In the genomic region with DNA sequence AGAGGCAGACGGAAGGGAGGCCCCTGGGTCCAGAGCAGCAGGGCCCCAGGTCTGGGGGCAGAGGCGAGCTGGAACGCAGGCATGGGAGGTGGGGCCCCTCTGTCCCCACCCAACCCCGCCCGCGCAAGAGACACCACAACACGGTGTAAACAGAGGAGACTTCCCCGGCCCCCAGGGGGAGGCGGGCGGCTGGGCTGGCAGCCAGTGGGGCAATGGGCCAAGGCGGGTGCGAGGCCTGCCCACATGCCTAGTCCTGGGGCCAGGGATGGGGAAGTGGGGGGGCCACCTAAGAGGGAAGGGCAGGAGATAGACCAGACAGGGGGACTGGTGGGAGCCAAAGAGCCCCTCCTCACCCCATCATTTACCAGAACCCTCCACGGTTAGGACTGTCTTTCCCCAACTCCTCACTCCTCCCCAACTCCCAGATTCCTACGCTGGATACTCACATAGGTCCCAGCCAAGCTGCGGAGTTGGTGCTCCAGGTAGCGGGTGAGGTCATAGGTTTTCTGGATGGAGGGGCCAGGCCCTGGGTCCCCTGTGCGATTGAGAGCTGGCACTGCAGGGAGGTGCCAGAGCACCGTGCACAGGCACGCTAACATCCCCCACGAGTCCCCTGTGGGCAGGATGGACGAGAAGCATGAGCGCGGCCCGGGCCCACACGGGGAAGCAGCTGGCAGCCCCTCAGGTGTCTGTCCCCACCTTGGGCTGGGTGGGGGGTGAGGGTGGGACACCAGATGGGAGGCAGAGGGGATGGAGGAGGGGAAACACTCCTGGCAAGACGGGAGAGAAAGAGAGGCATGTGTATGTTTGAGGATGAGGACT, we compare ENCODE assay signal across 11 cellular contexts. TPM values are rescaled to one million over a fixed set of nuclear protein-coding genes. Genes with fewer than 3 reads are reported as not detected.
DNase-seq lines count a peak whose midpoint lies in the region; ATAC-seq, FAIRE-seq and TF ChIP-seq lines count a peak whose summit lies in the region.
"Had no signal": no experiment of that assay in that cellular context is flagged by ENCODE, and none has a peak within 500 bp of the region (broad histone marks: within the 10 kb centered on the region; RNA-seq: fewer than 3 reads in every experiment).

No MANE protein-coding gene starts in this region.

- FAIRE-seq in K562 (lab: Jason Lieb, UNC) = no peak

- peaks cover 19% of the 10 kb centered on the region; the same call in 1 of the 3 replicates for H3K79me2 ChIP-seq in K562 (ENCODE audit: control insufficient read depth, insufficient read depth, low read length)

- no peak for TF ChIP-seq CTCF in HEK293 (tag by site-specific recombination; IDR thresholded peaks at IDR 0.05)
- no peak for TF ChIP-seq CTCF in K562 (IDR thresholded peaks at IDR 0.05 in 2 of 3, conservative IDR thresholded peaks at IDR 0.05 in 1 of 3; ENCODE audit: insufficient read depth in 2 of 3, low read depth in 1 of 3, low read length in 3 of 3)

- H3K4me1 ChIP-seq in HEK293 (ENCODE audit: control insufficient read depth, insufficient read depth, low read length) = no peaks in the 10 kb centered on the region; the same call in 1 of the 2 replicates
- H3K4me1 ChIP-seq in K562 (replicated peaks in 1 of 2; ENCODE audit: control insufficient read depth in 2 of 2, insufficient read depth in 2 of 2, low read length in 2 of 2) = peaks cover 28 to 60% of the 10 kb centered on the region in 2 experiments

- intact Hi-C loops in K562 (cut with micrococcal nuclease) = no loop called here
- intact Hi-C loops in left colon (cut with DNase I, micrococcal nuclease) = no loop called here

- no peak overlapping the region for H3K27ac ChIP-seq in HEK293 (ENCODE audit: extremely low read depth, low read depth, low read length)
- no peak overlapping the region for H3K27ac ChIP-seq in K562 (ENCODE audit: extremely low read depth, low read depth, low read length)
- H3K27ac ChIP-seq: SJCRH30 had no signal

- no peaks in the 10 kb centered on the region for H4K20me1 ChIP-seq in K562 (replicated peaks; ENCODE audit: control insufficient read depth, insufficient read depth, low read length)

- BruUV-seq in K562 (replicated peaks; lab: Mats Ljungman, UMichigan) = no TSS peak

- peak in 2 of 4 experiments; percentile 46 to 55 for DNase-seq in K562 (ENCODE audit: extremely low read depth in 1 of 4, low spot score in 3 of 4)
- DNase-seq in left colon = no peak
- no peak for DNase-seq in A172 (ENCODE audit: low spot score)
- DNase-seq: kidney glomerular epithelial cell, NCI-H526, SJCRH30 had no signal

- no peaks in the 10 kb centered on the region for H3K9me3 Mint-ChIP-seq in stimulated activated memory B cell treated with anti-CD40 and anti-IgM and Interleukin-4, amounts not matched to agents 10 μg/mL and 1 μg/mL and 100 μg/mL, for 72 hours

- ATAC-seq in K562 = no peak
- peak; percentile 12 for ATAC-seq in left colon
- no peak for ATAC-seq in stimulated activated memory B cell treated with anti-CD40 and anti-IgM and Interleukin-4, amounts not matched to agents 10 μg/mL and 1 μg/mL and 100 μg/mL, for 72 hours
- no peak for ATAC-seq in GM19035 (IDR thresholded peaks at IDR 0.05; ENCODE audit: unreplicated experiment)
- no peak for ATAC-seq in esophagus mucosa
- no peak for ATAC-seq in GM19395 (IDR thresholded peaks at IDR 0.05; ENCODE audit: unreplicated experiment)

- TF ChIP-seq EP300 in K562 (IDR thresholded peaks at IDR 0.05; ENCODE audit: low read length) = no peak

- H2AFZ ChIP-seq in K562 (ENCODE audit: low read depth, low read length) = no peak overlapping the region

- no peak overlapping the region for H3K4me2 ChIP-seq in K562 (ENCODE audit: insufficient read depth, low read length)

- peaks cover 47% of the 10 kb centered on the region for H3K36me3 Mint-ChIP-seq in stimulated activated memory B cell treated with anti-CD40 and anti-IgM and Interleukin-4, amounts not matched to agents 10 μg/mL and 1 μg/mL and 100 μg/mL, for 72 hours

- H3K4me3 ChIP-seq in HEK293 (ENCODE audit: low read depth, low read length) = no peak overlapping the region
- H3K4me3 ChIP-seq in K562 = no peak overlapping the region
- H3K4me3 ChIP-seq: SJCRH30 had no signal

- POLR2A ChIA-PET in HEK293 (lab: Yijun Ruan, JAX) = interaction anchor here (0.6 to 1.3 kb wide), 2 partner anchors 12 to 23 kb away, joined by 4 to 6 read pairs; no protein-coding TSS in a partner anchor
- POLR2A ChIA-PET in K562 (lab: Yijun Ruan, JAX) = interaction anchor here (0.8 to 1.0 kb wide), 2 partner anchors 10 kb away, joined by 3 read pairs; no protein-coding TSS in a partner anchor

- peak overlapping the region in 1 of 2 experiments; percentile 61; a peak in 1 of 4 replicates for H3K9ac ChIP-seq in K562 (ENCODE audit: insufficient read depth in 1 of 2, low read depth in 2 of 2, low read length in 2 of 2)

- no peak for TF ChIP-seq RAD21 in K562 (CRISPR knock-in tag; conservative IDR thresholded peaks at IDR 0.05 in 1 of 2, IDR thresholded peaks at IDR 0.05 in 1 of 2)

- no peaks in the 10 kb centered on the region for H3K9me3 ChIP-seq in HEK293 (ENCODE audit: control insufficient read depth, insufficient read depth, low read depth, low read length)
- no peaks in the 10 kb centered on the region for H3K9me3 ChIP-seq in K562 (replicated peaks; ENCODE audit: control insufficient read depth, insufficient read depth, low read depth, low read length)
- H3K9me3 ChIP-seq: SJCRH30 had no signal

- peak overlapping the region; percentile 64 for H3K27ac Mint-ChIP-seq in stimulated activated memory B cell treated with anti-CD40 and anti-IgM and Interleukin-4, amounts not matched to agents 10 μg/mL and 1 μg/mL and 100 μg/mL, for 72 hours

- H3K27me3 ChIP-seq in K562 (ENCODE audit: control insufficient read depth in 2 of 2, insufficient read depth in 2 of 2, low read length in 2 of 2) = no peaks in the 10 kb centered on the region
- H3K27me3 ChIP-seq: SJCRH30 had no signal

- in situ Hi-C loops in K562 (cut with MboI) = no loop called here

- TF ChIP-seq POLR2A in K562 (conservative IDR thresholded peaks at IDR 0.05) = no peak

- H3K36me3 ChIP-seq in HEK293 (ENCODE audit: control insufficient read depth in 2 of 2, insufficient read depth in 1 of 2, low read length in 2 of 2) = no peaks in the 10 kb centered on the region
- H3K36me3 ChIP-seq in K562 (ENCODE audit: control insufficient read depth, insufficient read depth, low read length) = peaks cover 5% of the 10 kb centered on the region; the same call in 1 of the 3 replicates

- H3K4me3 Mint-ChIP-seq in stimulated activated memory B cell treated with anti-CD40 and anti-IgM and Interleukin-4, amounts not matched to agents 10 μg/mL and 1 μg/mL and 100 μg/mL, for 72 hours = peak overlapping the region; percentile 19

- H3K27me3 Mint-ChIP-seq in stimulated activated memory B cell treated with anti-CD40 and anti-IgM and Interleukin-4, amounts not matched to agents 10 μg/mL and 1 μg/mL and 100 μg/mL, for 72 hours = no peaks in the 10 kb centered on the region

- 67% methylated on average over 20 of the region's 26 CpGs for WGBS in K562 (ENCODE audit: insufficient coverage, low coverage, missing lambda C conversion rate)

- CTCF ChIA-PET in HEK293 (lab: Yijun Ruan, JAX) = interaction anchor here (0.7 to 30.4 kb wide), 6 partner anchors 10 to 595 kb away, joined by 3 to 898 read pairs (median 10); a partner anchor contains a TSS
- CTCF ChIA-PET in K562 (lab: Yijun Ruan, JAX; ENCODE audit: low intra/inter-chr PET ratio) = no interaction called here

- no peaks in the 10 kb centered on the region for H3K9me1 ChIP-seq in K562 (ENCODE audit: control insufficient read depth, insufficient read depth, low read length)

- peaks cover 93% of the 10 kb centered on the region for H3K4me1 Mint-ChIP-seq in stimulated activated memory B cell treated with anti-CD40 and anti-IgM and Interleukin-4, amounts not matched to agents 10 μg/mL and 1 μg/mL and 100 μg/mL, for 72 hours

RNA-seq across cellular contexts. Expression of a gene that starts 6.2 kb away (rescaled TPM):
- 4.3 and 8.4 TPM in 2 replicates for total RNA-seq in K562 (2011; cell fraction: chromatin; rRNA removed; ENCODE audit: low replicate concordance)
- total RNA-seq in K562 (2011; cell fraction: nucleolus; rRNA removed) = 3.4 and 5.3 TPM in 2 replicates
- 3.7 and 8.0 TPM in 2 replicates for total RNA-seq in K562 (2011; cell fraction: nucleoplasm; rRNA removed)
- total RNA-seq in K562 (2014; rRNA removed) = 2.4 and 3.2 TPM in 2 replicates
- 1.1 and 1.2 TPM in 2 replicates for total RNA-seq in K562 (2014; rRNA removed; fragmentation: Illumina TruSeq; extraction: Trizol)
- 1.9 and 2.0 TPM in 2 replicates for total RNA-seq in K562 (2015; rRNA removed; fragmentation: Illumina TruSeq; extraction: Trizol)
- 3.6 and 4.3 TPM in 2 replicates for total RNA-seq in K562 (2021)
- 3.0 and 4.1 TPM in 2 replicates for polyA plus RNA-seq in K562 (2011; rRNA removed)
- polyA plus RNA-seq in K562 (2011; cell fraction: cytosol; rRNA removed) = 5.7 and 8.8 TPM in 2 replicates
- polyA plus RNA-seq in K562 (2011; cell fraction: nucleus; rRNA removed) = 9.3 and 20.8 TPM in 2 replicates
- polyA plus RNA-seq in K562 (2012) = 2.9 and 5.3 TPM in 2 replicates
- 3.1 and 3.6 TPM in 2 replicates for polyA plus RNA-seq in K562 (2014; fragmentation: Illumina TruSeq; extraction: Trizol)
- under 1 TPM; 0.49 to 0.80 TPM for polyA plus RNA-seq in K562 (2014; fragmentation: Nextera tagmentation; extraction: Ambion mirVana)
- polyA plus RNA-seq in K562 (2014; rRNA removed) = 3.8 and 5.8 TPM in 2 replicates
- polyA minus RNA-seq in K562 (2011; rRNA and poly(A)+ RNA removed) = 0.78 and 2.1 TPM in 2 replicates
- polyA minus RNA-seq in K562 (2011; cell fraction: cytosol; rRNA and poly(A)+ RNA removed) = 2.4 and 4.2 TPM in 2 replicates
- polyA minus RNA-seq in K562 (2011; cell fraction: nucleus; rRNA and poly(A)+ RNA removed) = 1.7 and 1.8 TPM in 2 replicates
- 1 to 10 TPM; 2.2 to 2.4 TPM for total RNA-seq in left colon
- total RNA-seq in A172 (2014; rRNA removed; shearing (Covaris generic)) = 7.5 and 8.1 TPM in 2 replicates
- 1.6 TPM for total RNA-seq in esophagus mucosa

RNA-seq across cellular contexts. Expression of a gene that starts 13.9 kb away (rescaled TPM):
- 26.2 and 67.4 TPM in 2 replicates for total RNA-seq in K562 (2011; cell fraction: chromatin; rRNA removed; ENCODE audit: low replicate concordance)
- total RNA-seq in K562 (2011; cell fraction: nucleolus; rRNA removed) = 64.6 and 81.5 TPM in 2 replicates
- 46.1 and 55.9 TPM in 2 replicates for total RNA-seq in K562 (2011; cell fraction: nucleoplasm; rRNA removed)
- total RNA-seq in K562 (2014; rRNA removed) (53.6 and 56.2 TPM in 2 replicates), K562 (2014; rRNA removed; fragmentation: Illumina TruSeq; extraction: Trizol) (8.3 and 9.9 TPM in 2 replicates), K562 (2015; rRNA removed; fragmentation: Illumina TruSeq; extraction: Trizol) (18.3 and 18.7 TPM in 2 replicates), K562 (2021) (32.7 and 42.1 TPM in 2 replicates), left colon (100 to 1,000 TPM; 237 to 262 TPM), esophagus mucosa (61.7 TPM)
- polyA plus RNA-seq in K562 (2011; rRNA removed) (39.4 and 42.2 TPM in 2 replicates), K562 (2014; fragmentation: Illumina TruSeq; extraction: Trizol) (10.6 and 25.7 TPM in 2 replicates), K562 (2014; fragmentation: Nextera tagmentation; extraction: Ambion mirVana) (1 to 10 TPM; 5.8 to 6.1 TPM), K562 (2014; rRNA removed) (64.5 and 69.7 TPM in 2 replicates)
- polyA plus RNA-seq in K562 (2011; cell fraction: cytosol; rRNA removed) = 73.0 and 175 TPM in 2 replicates
- polyA plus RNA-seq in K562 (2011; cell fraction: nucleus; rRNA removed) = 55.9 and 110 TPM in 2 replicates
- polyA plus RNA-seq in K562 (2012) = 66.3 and 137 TPM in 2 replicates
- polyA minus RNA-seq in K562 (2011; rRNA and poly(A)+ RNA removed) = 6.7 and 10.2 TPM in 2 replicates
- polyA minus RNA-seq in K562 (2011; cell fraction: cytosol; rRNA and poly(A)+ RNA removed) = 21.3 and 21.8 TPM in 2 replicates
- polyA minus RNA-seq in K562 (2011; cell fraction: nucleus; rRNA and poly(A)+ RNA removed) = 27.2 and 29.6 TPM in 2 replicates
- total RNA-seq in A172 (2014; rRNA removed; shearing (Covaris generic)) = 75.8 and 96.0 TPM in 2 replicates

RNA-seq across cellular contexts. Expression of a gene that starts 24.6 kb away (rescaled TPM):
- 59.7 and 169 TPM in 2 replicates for total RNA-seq in K562 (2011; cell fraction: chromatin; rRNA removed; ENCODE audit: low replicate concordance)
- 116 and 126 TPM in 2 replicates for total RNA-seq in K562 (2011; cell fraction: nucleolus; rRNA removed)
- 63.0 and 77.4 TPM in 2 replicates for total RNA-seq in K562 (2011; cell fraction: nucleoplasm; rRNA removed)
- total RNA-seq in K562 (2014; rRNA removed) (17.1 and 25.1 TPM in 2 replicates), K562 (2014; rRNA removed; fragmentation: Illumina TruSeq; extraction: Trizol) (5.7 and 6.7 TPM in 2 replicates), K562 (2015; rRNA removed; fragmentation: Illumina TruSeq; extraction: Trizol) (15.3 and 16.1 TPM in 2 replicates), K562 (2021) (33.3 and 41.2 TPM in 2 replicates), left colon (10 to 100 TPM; 27.4 to 40.6 TPM), esophagus mucosa (15.3 TPM)
- polyA plus RNA-seq in K562 (2011; rRNA removed) (16.0 and 30.7 TPM in 2 replicates), K562 (2014; fragmentation: Illumina TruSeq; extraction: Trizol) (27.3 and 29.2 TPM in 2 replicates), K562 (2014; fragmentation: Nextera tagmentation; extraction: Ambion mirVana) (1 to 10 TPM; 1.4 to 1.5 TPM), K562 (2014; rRNA removed) (35.9 and 39.7 TPM in 2 replicates)
- polyA plus RNA-seq in K562 (2011; cell fraction: cytosol; rRNA removed) = 23.8 and 34.6 TPM in 2 replicates
- polyA plus RNA-seq in K562 (2011; cell fraction: nucleus; rRNA removed) = 98.1 and 127 TPM in 2 replicates
- polyA plus RNA-seq in K562 (2012) = 33.0 and 38.6 TPM in 2 replicates
- 5.2 and 7.3 TPM in 2 replicates for polyA minus RNA-seq in K562 (2011; rRNA and poly(A)+ RNA removed)
- polyA minus RNA-seq in K562 (2011; cell fraction: cytosol; rRNA and poly(A)+ RNA removed) = 15.1 and 20.2 TPM in 2 replicates
- polyA minus RNA-seq in K562 (2011; cell fraction: nucleus; rRNA and poly(A)+ RNA removed) = 22.5 and 24.4 TPM in 2 replicates
- 6.2 and 15.0 TPM in 2 replicates for total RNA-seq in A172 (2014; rRNA removed; shearing (Covaris generic))

RNA-seq across cellular contexts. Expression of a gene that starts 34.4 kb away (rescaled TPM):
- total RNA-seq in K562 (2011; cell fraction: chromatin; rRNA removed; ENCODE audit: low replicate concordance) = 37.0 and 127 TPM in 2 replicates
- total RNA-seq in K562 (2011; cell fraction: nucleolus; rRNA removed) = 133 and 148 TPM in 2 replicates
- total RNA-seq in K562 (2011; cell fraction: nucleoplasm; rRNA removed) = 56.8 and 75.5 TPM in 2 replicates
- total RNA-seq in K562 (2014; rRNA removed) = 228 and 302 TPM in 2 replicates
- 104 and 122 TPM in 2 replicates for total RNA-seq in K562 (2014; rRNA removed; fragmentation: Illumina TruSeq; extraction: Trizol)
- total RNA-seq in K562 (2015; rRNA removed; fragmentation: Illumina TruSeq; extraction: Trizol) = 188 and 200 TPM in 2 replicates
- total RNA-seq in K562 (2021) = 235 and 242 TPM in 2 replicates
- 167 and 176 TPM in 2 replicates for polyA plus RNA-seq in K562 (2011; rRNA removed)
- 324 and 501 TPM in 2 replicates for polyA plus RNA-seq in K562 (2011; cell fraction: cytosol; rRNA removed)
- polyA plus RNA-seq in K562 (2011; cell fraction: nucleus; rRNA removed) = 128 and 201 TPM in 2 replicates
- polyA plus RNA-seq in K562 (2012) = 225 and 287 TPM in 2 replicates
- 205 and 253 TPM in 2 replicates for polyA plus RNA-seq in K562 (2014; fragmentation: Illumina TruSeq; extraction: Trizol)
- polyA plus RNA-seq in K562 (2014; fragmentation: Nextera tagmentation; extraction: Ambion mirVana) = 10 to 100 TPM; 18.2 to 51.4 TPM
- 191 and 208 TPM in 2 replicates for polyA plus RNA-seq in K562 (2014; rRNA removed)
- polyA minus RNA-seq in K562 (2011; rRNA and poly(A)+ RNA removed) = 80.8 and 116 TPM in 2 replicates
- polyA minus RNA-seq in K562 (2011; cell fraction: cytosol; rRNA and poly(A)+ RNA removed) = 120 and 127 TPM in 2 replicates
- 44.8 and 70.1 TPM in 2 replicates for polyA minus RNA-seq in K562 (2011; cell fraction: nucleus; rRNA and poly(A)+ RNA removed)
- total RNA-seq in left colon = 100 to 1,000 TPM; 214 to 243 TPM
- total RNA-seq in A172 (2014; rRNA removed; shearing (Covaris generic)) = 192 and 217 TPM in 2 replicates
- 188 TPM for total RNA-seq in esophagus mucosa

RNA-seq across cellular contexts. Expression of a gene that starts 36.7 kb away (rescaled TPM):
- total RNA-seq in K562 (2011; cell fraction: chromatin; rRNA removed; ENCODE audit: low replicate concordance) = 0.39 and 3.0 TPM in 2 replicates
- total RNA-seq in K562 (2011; cell fraction: nucleolus; rRNA removed) = 1.8 and 3.3 TPM in 2 replicates
- total RNA-seq in K562 (2011; cell fraction: nucleoplasm; rRNA removed) = 0.81 and 1.9 TPM in 2 replicates
- total RNA-seq in K562 (2014; rRNA removed) (0.68 and 1.1 TPM in 2 replicates), K562 (2014; rRNA removed; fragmentation: Illumina TruSeq; extraction: Trizol) (0.22 and 0.26 TPM in 2 replicates), K562 (2015; rRNA removed; fragmentation: Illumina TruSeq; extraction: Trizol) (0.90 and 1.1 TPM in 2 replicates), K562 (2021) (1.2 and 1.5 TPM in 2 replicates), left colon (1 to 10 TPM; 3.0 to 4.2 TPM), esophagus mucosa (1.5 TPM)
- polyA plus RNA-seq in K562 (2011; rRNA removed) (0.95 and 1.1 TPM in 2 replicates), K562 (2014; fragmentation: Illumina TruSeq; extraction: Trizol) (0.16 and 0.71 TPM in 2 replicates), K562 (2014; fragmentation: Nextera tagmentation; extraction: Ambion mirVana) (not detected), K562 (2014; rRNA removed) (0.93 and 1.7 TPM in 2 replicates)
- polyA plus RNA-seq in K562 (2011; cell fraction: cytosol; rRNA removed) = 1.1 and 2.0 TPM in 2 replicates
- 8.2 and 12.2 TPM in 2 replicates for polyA plus RNA-seq in K562 (2011; cell fraction: nucleus; rRNA removed)
- polyA plus RNA-seq in K562 (2012) = 1.2 and 2.3 TPM in 2 replicates
- 0.27 and 0.53 TPM in 2 replicates for polyA minus RNA-seq in K562 (2011; rRNA and poly(A)+ RNA removed)
- polyA minus RNA-seq in K562 (2011; cell fraction: cytosol; rRNA and poly(A)+ RNA removed) = not detected in 2 replicates
- 1.8 and 2.3 TPM in 2 replicates for polyA minus RNA-seq in K562 (2011; cell fraction: nucleus; rRNA and poly(A)+ RNA removed)
- not detected in 2 replicates for total RNA-seq in A172 (2014; rRNA removed; shearing (Covaris generic))
- total RNA-seq: SJCRH30 had no signal
